ENCODE assay signal across 1 cellular context in genomic region chr11:65968600-65969482, GRCh38.
TF ChIP-seq lines count a peak whose summit lies in the region.

No MANE protein-coding gene starts in this region.

TF ChIP-seq in HCT116, 20 proteins besides CTCF, POLR2A, EP300 and RAD21 (continued from another document):
- TF ChIP-seq REST (IDR thresholded peaks at IDR 0.05; ENCODE audit: low read depth) (no peak), CBX3 (IDR thresholded peaks at IDR 0.05; ENCODE audit: low read depth) (no peak), YY1 (IDR thresholded peaks at IDR 0.05; ENCODE audit: extremely low read depth, insufficient replicate concordance, low read depth, low read length) (no peak)
